Comparison of ENCODE assay signal across 1 cellular context in genomic region chr1:91884459-91885290, GRCh38.
TF ChIP-seq lines count a peak whose summit lies in the region.

No MANE protein-coding gene starts in this region.

TF ChIP-seq in HEK293, 187 proteins besides CTCF, POLR2A, EP300 and RAD21 (continued from another document and continues in another):
- TF ChIP-seq PRDM10 (tag by site-specific recombination; IDR thresholded peaks at IDR 0.05) (no peak), ZNF521 (tag by site-specific recombination; IDR thresholded peaks at IDR 0.05) (no peak), ZFP37 (tag by site-specific recombination; IDR thresholded peaks at IDR 0.05) (no peak), ZNF645 (tag by site-specific recombination; IDR thresholded peaks at IDR 0.05) (no peak), ZNF670 (tag by site-specific recombination; IDR thresholded peaks at IDR 0.05; ENCODE audit: low read depth) (no peak), KLF1 (tag by site-specific recombination; IDR thresholded peaks at IDR 0.05) (no peak), KLF7 (tag by site-specific recombination; IDR thresholded peaks at IDR 0.05; ENCODE audit: borderline replicate concordance) (no peak), ZNF404 (tag by site-specific recombination; IDR thresholded peaks at IDR 0.05) (no peak), ZNF600 (tag by site-specific recombination; IDR thresholded peaks at IDR 0.05) (peak; percentile 59), ZNF654 (tag by site-specific recombination; IDR thresholded peaks at IDR 0.05; ENCODE audit: low read depth) (no peak), ZNF510 (tag by site-specific recombination; IDR thresholded peaks at IDR 0.05; ENCODE audit: insufficient replicate concordance) (no peak), TSHZ1 (tag by site-specific recombination; IDR thresholded peaks at IDR 0.05; ENCODE audit: borderline replicate concordance) (no peak), SCRT1 (tag by site-specific recombination; IDR thresholded peaks at IDR 0.05; ENCODE audit: borderline replicate concordance) (peak; percentile 77; the same call in 1 of the 2 replicates), KLF17 (tag by site-specific recombination; IDR thresholded peaks at IDR 0.05) (no peak), ZNF350 (tag by site-specific recombination; IDR thresholded peaks at IDR 0.05) (no peak), ZNF585B (tag by site-specific recombination; IDR thresholded peaks at IDR 0.05) (no peak), ZNF174 (tag by site-specific recombination; IDR thresholded peaks at IDR 0.05) (no peak), ZNF837 (tag by site-specific recombination; IDR thresholded peaks at IDR 0.05) (no peak), PRDM2 (tag by site-specific recombination; IDR thresholded peaks at IDR 0.05; ENCODE audit: borderline replicate concordance) (no peak), ZSCAN16 (tag by site-specific recombination; IDR thresholded peaks at IDR 0.05) (no peak), ZNF544 (tag by site-specific recombination; IDR thresholded peaks at IDR 0.05) (no peak), SETDB1 (IDR thresholded peaks at IDR 0.05; ENCODE audit: insufficient read length, low read length) (no peak), GLIS1 (tag by site-specific recombination; IDR thresholded peaks at IDR 0.05) (no peak), AEBP2 (tag by site-specific recombination; IDR thresholded peaks at IDR 0.05; ENCODE audit: borderline replicate concordance) (no peak), ZNF26 (tag by site-specific recombination; IDR thresholded peaks at IDR 0.05) (no peak), ZNF366 (tag by site-specific recombination; conservative IDR thresholded peaks at IDR 0.05) (no peak; the same call in 1 of the 2 replicates), KLF9 (tag by site-specific recombination; IDR thresholded peaks at IDR 0.05; ENCODE audit: low read depth) (no peak), ZFHX2 (tag by site-specific recombination; conservative IDR thresholded peaks at IDR 0.05) (no peak), RBAK (tag by site-specific recombination; IDR thresholded peaks at IDR 0.05) (no peak), ZNF747 (tag by site-specific recombination; IDR thresholded peaks at IDR 0.05) (no peak), ZBTB26 (tag by site-specific recombination; optimal IDR thresholded peaks at IDR 0.05) (no peak), ZNF341 (tag by site-specific recombination; IDR thresholded peaks at IDR 0.05; ENCODE audit: low read depth) (no peak), ZBTB20 (tag by site-specific recombination; IDR thresholded peaks at IDR 0.05) (peak; percentile 22; the same call in 1 of the 2 replicates), ZNF473 (tag by site-specific recombination; IDR thresholded peaks at IDR 0.05) (no peak), ZNF112 (tag by site-specific recombination; IDR thresholded peaks at IDR 0.05) (no peak), ZNF529 (tag by site-specific recombination; IDR thresholded peaks at IDR 0.05; ENCODE audit: insufficient replicate concordance) (no peak), ZNF292 (tag by site-specific recombination; IDR thresholded peaks at IDR 0.05; ENCODE audit: borderline replicate concordance, low read depth) (no peak), FEZF1 (tag by site-specific recombination; IDR thresholded peaks at IDR 0.05) (no peak), BCL6B (tag by site-specific recombination; IDR thresholded peaks at IDR 0.05) (no peak)
